16 cellular contexts compared by ENCODE assay signal in genomic region chr11:129331217-129331616, GRCh38. TPM values are rescaled to one million over a fixed set of nuclear protein-coding genes. Genes with fewer than 3 reads are reported as not detected.
DNase-seq lines count a peak whose midpoint lies in the region; ATAC-seq and TF ChIP-seq lines count a peak whose summit lies in the region.
"Had no signal": no experiment of that assay in that cellular context is flagged by ENCODE, and none has a peak within 500 bp of the region (broad histone marks: within the 10 kb centered on the region; RNA-seq: fewer than 3 reads in every experiment).

No MANE protein-coding gene starts in this region.

- no peak overlapping the region for H3K18ac ChIP-seq in H9 (ENCODE audit: insufficient read length, low read depth, low read length)

- H2AK5ac ChIP-seq in H9 (ENCODE audit: insufficient read length, low read length): no peak overlapping the region

- no peaks in the 10 kb centered on the region for H3K27me3 Mint-ChIP-seq in endodermal cell (ENCODE audit: insufficient read depth)
- no peaks in the 10 kb centered on the region for H3K27me3 Mint-ChIP-seq in naive thymus-derived CD8-positive, alpha-beta T cell
- no peaks in the 10 kb centered on the region; the same call in 1 of the 2 replicates for H3K27me3 Mint-ChIP-seq in H9 (ENCODE audit: low read depth)
- H3K27me3 Mint-ChIP-seq: activated CD4-positive, alpha-beta T cell treated with anti-CD3 and anti-CD28 coated beads, Interleukin-2, amount 10 ng/mL, durations not matched to agents 7 days and 5 days; memory B cell had no signal

- no peak overlapping the region for H4K91ac ChIP-seq in H9 (ENCODE audit: insufficient read length, low read depth, low read length)

- no peak overlapping the region for H2BK20ac ChIP-seq in H9 (ENCODE audit: low read depth, low read length, poor library complexity, severe bottlenecking)

- H3T11ph ChIP-seq in H9 (ENCODE audit: low read length): no peak overlapping the region

- H3K36me3 Mint-ChIP-seq in endodermal cell (ENCODE audit: low read depth): peaks cover 2% of the 10 kb centered on the region
- no peaks in the 10 kb centered on the region for H3K36me3 Mint-ChIP-seq in naive thymus-derived CD8-positive, alpha-beta T cell
- H3K36me3 Mint-ChIP-seq in H9 (ENCODE audit: insufficient read depth in 1 of 3, low read depth in 3 of 3): no peaks in the 10 kb centered on the region
- H3K36me3 Mint-ChIP-seq: CD8-positive, alpha-beta T cell; immature natural killer cell; memory B cell had no signal

- H3K23me2 ChIP-seq in H9 (ENCODE audit: insufficient read length, low read depth, low read length, poor library complexity, severe bottlenecking): no peaks in the 10 kb centered on the region

- H2BK12ac ChIP-seq in H9 (ENCODE audit: insufficient read length, low read depth, low read length): no peak overlapping the region

- H3K4me3 ChIP-seq in AG10803 (ENCODE audit: low read length): no peak overlapping the region
- H3K4me3 ChIP-seq in endodermal cell (ENCODE audit: low read length): no peak overlapping the region
- no peak overlapping the region for H3K4me3 ChIP-seq in mucosa of descending colon
- H3K4me3 ChIP-seq: right atrium auricular region, vagina had no signal

- DNase-seq in AG10803 (ENCODE audit: low read depth) (peak; percentile 10), NCI-H69 (lab: John Stamatoyannopoulos, UW) (peak; percentile 33), endodermal cell (peak; percentile 45), mucosa of descending colon (peak; percentile 65 to 76 (median 71)), NCI-H524 treated with DMSO at 0.1 percent for 48 hours (lab: John Stamatoyannopoulos, UW) (no peak), midbrain (lab: John Stamatoyannopoulos, UW) (no peak), H9 (no peak)
- DNase-seq in naive thymus-derived CD8-positive, alpha-beta T cell: no peak

- H3K9ac ChIP-seq in endodermal cell (ENCODE audit: extremely low read depth, low read length, poor library complexity, severe bottlenecking) (no peak overlapping the region), H9 (ENCODE audit: extremely low read depth, insufficient read length, low read length) (no peak overlapping the region)

- no peak overlapping the region for H2BK5ac ChIP-seq in H9 (ENCODE audit: insufficient read length, low read length)

- intact Hi-C loops in mucosa of descending colon (cut with DNase I, micrococcal nuclease): loop anchor here in 1 of 2 donors (2.0 kb wide), 1 partner anchor 214 kb away; no protein-coding TSS in a partner anchor

- POLR2A ChIA-PET in naive thymus-derived CD8-positive, alpha-beta T cell (lab: Charles Lee): interaction anchor here (1.0 kb wide), 1 partner anchor 52 kb away, joined by 5 read pairs; no protein-coding TSS in a partner anchor

- no peaks in the 10 kb centered on the region for H3K79me1 ChIP-seq in H9 (ENCODE audit: insufficient read depth, low read depth, low read length, poor library complexity, severe bottlenecking)

- H3K79me2 ChIP-seq in H9 (ENCODE audit: insufficient read depth, low read length): no peaks in the 10 kb centered on the region

- H3K9me3 ChIP-seq in endodermal cell (ENCODE audit: control insufficient read depth, low read length): no peaks in the 10 kb centered on the region
- H3K9me3 ChIP-seq in mucosa of descending colon: no peaks in the 10 kb centered on the region
- no peaks in the 10 kb centered on the region for H3K9me3 ChIP-seq in H9 (ENCODE audit: control insufficient read depth, low read depth, low read length)
- H3K9me3 ChIP-seq: right atrium auricular region, vagina had no signal

- no peak overlapping the region for H3K56ac ChIP-seq in H9 (ENCODE audit: insufficient read length, low read depth, low read length)

- peaks cover 6% of the 10 kb centered on the region for H3K4me1 Mint-ChIP-seq in endodermal cell
- H3K4me1 Mint-ChIP-seq in naive thymus-derived CD8-positive, alpha-beta T cell: peaks cover 2 to 8% (median 5%) of the 10 kb centered on the region in 4 donors
- peaks cover 3 to 6% of the 10 kb centered on the region in 2 experiments; a peak in 2 of 4 replicates for H3K4me1 Mint-ChIP-seq in H9
- H3K4me1 Mint-ChIP-seq: memory B cell had no signal

- no peak overlapping the region for H2BK120ac ChIP-seq in H9 (ENCODE audit: low read depth, low read length, poor library complexity, severe bottlenecking)

- no peak overlapping the region for H3K14ac ChIP-seq in H9 (ENCODE audit: insufficient read depth, low read length)

- no peak overlapping the region for H2BK15ac ChIP-seq in H9 (ENCODE audit: low read depth, low read length)

- H3K23ac ChIP-seq in H9 (ENCODE audit: insufficient read length, low read depth, low read length): no peak overlapping the region

- H3K4me1 ChIP-seq in endodermal cell (ENCODE audit: control insufficient read depth, insufficient read depth, low read length): no peaks in the 10 kb centered on the region
- H3K4me1 ChIP-seq in mucosa of descending colon (ENCODE audit: low read depth): no peaks in the 10 kb centered on the region
- no peaks in the 10 kb centered on the region for H3K4me1 ChIP-seq in H9 (ENCODE audit: insufficient read depth, low read length)
- H3K4me1 ChIP-seq: right atrium auricular region, vagina had no signal

- no peak overlapping the region for H3K4me3 Mint-ChIP-seq in endodermal cell
- H3K4me3 Mint-ChIP-seq in naive thymus-derived CD8-positive, alpha-beta T cell: no peak overlapping the region
- no peak overlapping the region for H3K4me3 Mint-ChIP-seq in H9
- H3K4me3 Mint-ChIP-seq: activated CD4-positive, alpha-beta T cell treated with anti-CD3 and anti-CD28 coated beads, Interleukin-2, amount 10 ng/mL, durations not matched to agents 7 days and 5 days; CD8-positive, alpha-beta T cell; immature natural killer cell; memory B cell had no signal

- no peak overlapping the region for H2AFZ ChIP-seq in H9 (ENCODE audit: low read length)

- no peaks in the 10 kb centered on the region for H3K27me3 ChIP-seq in endodermal cell (ENCODE audit: control insufficient read depth, insufficient read depth, low read length, poor library complexity, severe bottlenecking)
- no peaks in the 10 kb centered on the region for H3K27me3 ChIP-seq in H9 (ENCODE audit: insufficient read depth, low read length)
- H3K27me3 ChIP-seq: right atrium auricular region, vagina had no signal

- no peak overlapping the region for H3K27ac ChIP-seq in endodermal cell (ENCODE audit: low read depth, low read length)
- no peak overlapping the region for H3K27ac ChIP-seq in H9 (ENCODE audit: insufficient read length, low read depth, low read length)
- H3K27ac ChIP-seq: right atrium auricular region, vagina had no signal

- no peak overlapping the region for H3K4me2 ChIP-seq in H9 (ENCODE audit: insufficient read depth, insufficient read length, low read length)

- H3K4ac ChIP-seq in H9 (ENCODE audit: low read depth, low read length): no peak overlapping the region

- H4K20me1 ChIP-seq in H9 (ENCODE audit: control insufficient read depth, insufficient read depth, insufficient read length): no peaks in the 10 kb centered on the region

- no peak overlapping the region for H4K5ac ChIP-seq in H9 (ENCODE audit: insufficient read length, low read depth, low read length)

- H4K8ac ChIP-seq in H9 (replicated peaks; ENCODE audit: insufficient read length, low read depth, low read length): no peak overlapping the region

- H3K27ac Mint-ChIP-seq in endodermal cell (no peak overlapping the region), H9 (no peak overlapping the region)
- no peak overlapping the region for H3K27ac Mint-ChIP-seq in naive thymus-derived CD8-positive, alpha-beta T cell
- H3K27ac Mint-ChIP-seq: activated CD4-positive, alpha-beta T cell treated with anti-CD3 and anti-CD28 coated beads, Interleukin-2, amount 10 ng/mL, durations not matched to agents 7 days and 5 days; CD8-positive, alpha-beta T cell; immature natural killer cell; memory B cell had no signal

- TF ChIP-seq CTCF in AG10803 (conservative IDR thresholded peaks at IDR 0.05; ENCODE audit: low read length): no peak
- TF ChIP-seq CTCF in endodermal cell (conservative IDR thresholded peaks at IDR 0.05): no peak
- no peak for TF ChIP-seq CTCF in mucosa of descending colon (IDR thresholded peaks at IDR 0.05)
- no peak for TF ChIP-seq CTCF in H9 (conservative IDR thresholded peaks at IDR 0.05)

- H3K36me3 ChIP-seq in endodermal cell (ENCODE audit: control insufficient read depth, insufficient read depth, low read length): no peaks in the 10 kb centered on the region
- no peaks in the 10 kb centered on the region for H3K36me3 ChIP-seq in mucosa of descending colon (ENCODE audit: low read depth)
- H3K36me3 ChIP-seq: right atrium auricular region, vagina had no signal

- WGBS in endodermal cell (ENCODE audit: insufficient coverage in 1 of 2, insufficient read length in 1 of 2), 2 experiments: 81 to 85% methylated on average over 3 of the region's 5 CpGs
- no CpG with 5 or more reads among the region's 5 CpGs for WGBS in H9 (ENCODE audit: extremely low coverage, insufficient read length, low lambda C conversion rate)

- peak; percentile 97 for ATAC-seq in mucosa of descending colon
- ATAC-seq in naive thymus-derived CD8-positive, alpha-beta T cell: no peak
- ATAC-seq: CD8-positive, alpha-beta T cell had no signal

- H3K9me3 Mint-ChIP-seq in endodermal cell (peaks cover 5% of the 10 kb centered on the region), H9 (no peaks in the 10 kb centered on the region)
- no peaks in the 10 kb centered on the region for H3K9me3 Mint-ChIP-seq in naive thymus-derived CD8-positive, alpha-beta T cell
- H3K9me3 Mint-ChIP-seq: activated CD4-positive, alpha-beta T cell treated with anti-CD3 and anti-CD28 coated beads, Interleukin-2, amount 10 ng/mL, durations not matched to agents 7 days and 5 days; CD8-positive, alpha-beta T cell; immature natural killer cell had no signal

RNA-seq across cellular contexts. Expression of gene BARX2, which starts 44.4 kb away (rescaled TPM):
- total RNA-seq in endodermal cell: not detected
- not detected for polyA plus RNA-seq in endodermal cell (2013, experiment 1 of 2)
- polyA plus RNA-seq in endodermal cell (2013, experiment 2 of 2): not detected
- total RNA-seq in mucosa of descending colon: 10 to 100 TPM; 10.8 to 25.6 (median 24.6) TPM
- total RNA-seq in naive thymus-derived CD8-positive, alpha-beta T cell: not detected
- polyA plus RNA-seq in naive thymus-derived CD8-positive, alpha-beta T cell: not detected
- total RNA-seq in H9 (2021): not detected in 2 replicates
- total RNA-seq: activated CD4-positive, alpha-beta T cell treated with anti-CD3 and anti-CD28 coated beads, Interleukin-2, amount 10 ng/mL, durations not matched to agents 7 days and 5 days; CD8-positive, alpha-beta T cell; endothelial cell of umbilical vein had no signal
- polyA plus RNA-seq: AG04450, endothelial cell of umbilical vein, immature natural killer cell had no signal

Comparison
In these comparisons a context has a peak if more than half of its experiments do, and no peak if none do; other contexts are left out.
1. DNase-seq: peak in AG10803 (single experiment), NCI-H69 (single experiment), endodermal cell (single experiment) and mucosa of descending colon (3 of 3); none in NCI-H524 treated with DMSO at 0.1 percent for 48 hours (single experiment), midbrain (single experiment), naive thymus-derived CD8-positive, alpha-beta T cell (0 of 10) and H9 (single experiment).
2. RNA of gene BARX2, which starts 44.4 kb away (total RNA-seq): 10.8 to 25.6 TPM in mucosa of descending colon; not detected in endodermal cell, not detected in naive thymus-derived CD8-positive, alpha-beta T cell and not detected in H9; every median in the first group is over 10 times any median in the second.